ENCODE assay signal across 10 cellular contexts in the genomic region with DNA sequence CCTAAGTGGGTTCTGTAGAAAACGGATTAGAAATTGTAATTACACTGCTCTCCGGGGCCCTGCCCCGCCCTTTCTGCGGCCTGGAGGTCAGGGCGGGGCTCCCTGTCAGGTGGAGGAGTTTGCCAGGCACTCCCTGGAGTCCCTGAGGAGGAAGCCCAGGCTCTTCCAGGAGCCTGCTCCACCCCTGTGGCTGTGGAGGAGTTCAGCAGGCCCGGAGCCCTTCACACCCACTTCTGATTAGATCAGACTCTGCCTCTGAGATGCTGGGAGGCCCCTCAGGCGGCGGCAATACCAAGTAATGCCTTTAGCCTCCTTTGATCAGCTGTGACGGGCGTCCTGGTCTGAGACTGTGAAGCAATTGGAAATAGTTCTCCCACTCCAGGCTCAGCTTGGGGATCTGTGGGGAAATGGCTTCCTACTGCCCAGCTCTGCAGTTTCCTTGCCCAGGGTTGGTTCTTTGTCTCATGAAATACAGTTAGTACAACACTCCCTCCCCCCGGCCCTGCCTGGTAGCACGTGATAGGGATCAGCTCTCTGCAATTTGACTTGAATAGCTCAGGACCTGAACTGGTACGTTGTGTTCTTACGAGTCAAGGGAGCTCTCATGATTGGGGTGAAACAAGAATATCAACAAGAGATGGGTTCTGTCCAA. TPM values are rescaled to one million over a fixed set of nuclear protein-coding genes. Genes with fewer than 3 reads are reported as not detected.
DNase-seq lines count a peak whose midpoint lies in the region; ATAC-seq lines count a peak whose summit lies in the region.
"Had no signal": no experiment of that assay in that cellular context is flagged by ENCODE, and none has a peak within 500 bp of the region (broad histone marks: within the 10 kb centered on the region; RNA-seq: fewer than 3 reads in every experiment).

No MANE protein-coding gene starts in this region.

- DNase-seq in HAP-1 (ENCODE audit: low spot score in 2 of 2) = peak; percentile 55 to 78
- peak; percentile 92 for DNase-seq in amniotic epithelial cell (ENCODE audit: low read depth)
- peak; percentile 75 for DNase-seq in left ventricle myocardium superior
- DNase-seq in skeletal muscle cell (ENCODE audit: low read depth) = peak; percentile 78
- no peak for DNase-seq in stimulated activated CD4-positive, alpha-beta T cell treated with anti-CD3 and anti-CD28 coated beads, Interleukin-2, amount 100 ng/mL, for 24 hours
- DNase-seq in T-helper 2 cell treated with Interferon-gamma antibody and Interleukin-4, amounts not matched to agents 5 μg/mL and 100 μg/mL, for 36 hours (ENCODE audit: low spot score) = no peak
- DNase-seq: activated CD4-positive, alpha-beta T cell treated with anti-CD3 and anti-CD28 coated beads, Interleukin-2, amount 10 ng/mL, durations not matched to agents 24 days and 14 days had no signal

- H3K9me3 ChIP-seq in HAP-1 = no peaks in the 10 kb centered on the region

- H3K9me3 Mint-ChIP-seq in T-helper 2 cell treated with Interferon-gamma antibody and Interleukin-4, amounts not matched to agents 5 μg/mL and 100 μg/mL, for 36 hours = no peaks in the 10 kb centered on the region
- H3K9me3 Mint-ChIP-seq: activated CD4-positive, alpha-beta T cell treated with anti-CD3 and anti-CD28 coated beads, Interleukin-2, amount 10 ng/mL, durations not matched to agents 24 days and 14 days; stimulated activated naive CD8-positive, alpha-beta T cell treated with anti-CD3 and anti-CD28 coated beads, Interleukin-15, Interleukin-2, amounts not matched to agents 100 ng/mL and 50 ng/mL, for 24 hours had no signal

- peaks cover 9% of the 10 kb centered on the region for H3K4me1 ChIP-seq in HAP-1

- in situ Hi-C loops in HAP-1 (cut with MboI; ENCODE audit: low sequenced_read_pairs) = no loop called here

- H3K4me3 Mint-ChIP-seq in T-helper 2 cell treated with Interferon-gamma antibody and Interleukin-4, amounts not matched to agents 5 μg/mL and 100 μg/mL, for 36 hours = no peak overlapping the region
- H3K4me3 Mint-ChIP-seq: activated CD4-positive, alpha-beta T cell treated with anti-CD3 and anti-CD28 coated beads, Interleukin-2, amount 10 ng/mL, durations not matched to agents 24 days and 14 days; stimulated activated naive CD8-positive, alpha-beta T cell treated with anti-CD3 and anti-CD28 coated beads, Interleukin-15, Interleukin-2, amounts not matched to agents 100 ng/mL and 50 ng/mL, for 24 hours had no signal

- no peaks in the 10 kb centered on the region for H3K36me3 Mint-ChIP-seq in T-helper 2 cell treated with Interferon-gamma antibody and Interleukin-4, amounts not matched to agents 5 μg/mL and 100 μg/mL, for 36 hours (ENCODE audit: low read depth)

- ATAC-seq in left ventricle myocardium superior (peak; percentile 92), GM18861 (IDR thresholded peaks at IDR 0.05; ENCODE audit: unreplicated experiment) (no peak), HG03025 (IDR thresholded peaks at IDR 0.05; ENCODE audit: low FRiP score, unreplicated experiment) (no peak)

- no peaks in the 10 kb centered on the region for H3K27me3 Mint-ChIP-seq in T-helper 2 cell treated with Interferon-gamma antibody and Interleukin-4, amounts not matched to agents 5 μg/mL and 100 μg/mL, for 36 hours (ENCODE audit: low read depth)
- H3K27me3 Mint-ChIP-seq: activated CD4-positive, alpha-beta T cell treated with anti-CD3 and anti-CD28 coated beads, Interleukin-2, amount 10 ng/mL, durations not matched to agents 24 days and 14 days; stimulated activated naive CD8-positive, alpha-beta T cell treated with anti-CD3 and anti-CD28 coated beads, Interleukin-15, Interleukin-2, amounts not matched to agents 100 ng/mL and 50 ng/mL, for 24 hours had no signal

- intact Hi-C loops in left ventricle myocardium superior (cut with micrococcal nuclease) = no loop called here

- no peak overlapping the region for H3K27ac Mint-ChIP-seq in T-helper 2 cell treated with Interferon-gamma antibody and Interleukin-4, amounts not matched to agents 5 μg/mL and 100 μg/mL, for 36 hours
- H3K27ac Mint-ChIP-seq: activated CD4-positive, alpha-beta T cell treated with anti-CD3 and anti-CD28 coated beads, Interleukin-2, amount 10 ng/mL, durations not matched to agents 24 days and 14 days had no signal

- H3K4me3 ChIP-seq in HAP-1 (no peak overlapping the region), skeletal muscle cell (ENCODE audit: low read depth, low read length) (no peak overlapping the region)

- peaks cover 10% of the 10 kb centered on the region; the same call in 1 of the 2 replicates for H3K36me3 ChIP-seq in HAP-1 (replicated peaks)

- no peaks in the 10 kb centered on the region for H3K4me1 Mint-ChIP-seq in T-helper 2 cell treated with Interferon-gamma antibody and Interleukin-4, amounts not matched to agents 5 μg/mL and 100 μg/mL, for 36 hours (ENCODE audit: low read depth)

- no peaks in the 10 kb centered on the region for H3K27me3 ChIP-seq in HAP-1 (ENCODE audit: low read depth)

RNA-seq across cellular contexts. Expression of a gene that starts 22.3 kb away (rescaled TPM):
- total RNA-seq in left ventricle myocardium superior = 32.7 TPM

Comparison
In these comparisons a context has a peak if more than half of its experiments do, and no peak if none do; other contexts are left out.
1. DNase-seq: peak in HAP-1 (2 of 2), amniotic epithelial cell (single experiment), left ventricle myocardium superior (single experiment) and skeletal muscle cell (single experiment); none in stimulated activated CD4-positive, alpha-beta T cell treated with anti-CD3 and anti-CD28 coated beads, Interleukin-2, amount 100 ng/mL, for 24 hours (0 of 2) and T-helper 2 cell treated with Interferon-gamma antibody and Interleukin-4, amounts not matched to agents 5 μg/mL and 100 μg/mL, for 36 hours (single experiment).